Comparison of ENCODE assay signal across 8 cellular contexts in the genomic region with DNA sequence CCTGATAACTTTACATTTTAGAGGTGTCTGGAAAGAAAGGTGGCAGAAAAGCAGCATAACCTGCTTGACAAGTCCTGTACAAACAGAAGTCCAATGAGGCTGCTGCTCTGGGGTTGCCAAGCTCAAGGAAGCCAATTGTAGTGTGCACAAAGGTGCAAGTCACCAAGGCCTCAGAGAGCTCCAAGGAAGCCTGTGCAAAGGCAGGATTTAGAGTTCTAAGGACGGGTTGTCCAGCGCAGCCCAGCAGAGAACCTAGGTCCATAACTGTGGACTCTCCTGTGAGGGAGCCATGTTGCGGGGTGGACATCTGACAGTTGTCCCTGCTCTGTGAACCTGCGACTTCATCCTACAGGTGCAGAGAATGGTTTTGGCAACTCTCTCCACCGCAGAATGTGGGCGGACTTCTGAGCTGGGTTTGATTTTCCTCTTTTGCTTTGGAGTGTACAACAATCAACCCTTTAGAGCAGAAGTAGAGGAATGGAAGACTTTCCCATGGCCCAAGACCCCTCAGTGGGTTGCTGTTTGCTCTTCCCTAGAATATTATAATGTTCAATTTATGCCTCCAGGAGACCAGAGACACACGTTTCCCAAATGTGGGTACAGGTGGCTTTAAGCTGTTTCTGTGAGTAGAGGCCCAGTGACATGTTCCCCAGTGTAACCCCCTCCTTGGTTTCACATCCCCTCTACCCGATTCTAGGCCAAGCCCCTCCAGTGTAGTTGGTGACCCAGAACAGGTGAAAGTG.
A peak's percentile ranks its signal among the peaks of the same experiment; 100 is the strongest.
DNase-seq lines count a peak whose midpoint lies in the region; ATAC-seq and TF ChIP-seq lines count a peak whose summit lies in the region.

No MANE protein-coding gene starts in this region.

- H3K27ac ChIP-seq in breast epithelium (peak overlapping the region; percentile 88 to 89), ovary (no peak overlapping the region)

- TF ChIP-seq CTCF in breast epithelium (IDR thresholded peaks at IDR 0.05) (no peak), ovary (IDR thresholded peaks at IDR 0.05) (no peak)

- peaks cover 55% of the 10 kb centered on the region for H3K4me1 Mint-ChIP-seq in T-helper 2 cell treated with Interferon-gamma antibody and Interleukin-4, amounts not matched to agents 5 μg/mL and 100 μg/mL, for 36 hours (ENCODE audit: low read depth)
- peaks cover 97% of the 10 kb centered on the region for H3K4me1 Mint-ChIP-seq in stimulated activated memory B cell treated with anti-CD40 and anti-IgM and Interleukin-4, amounts not matched to agents 10 μg/mL and 1 μg/mL and 100 μg/mL, for 72 hours

- peaks cover 22% of the 10 kb centered on the region for H3K36me3 Mint-ChIP-seq in T-helper 2 cell treated with Interferon-gamma antibody and Interleukin-4, amounts not matched to agents 5 μg/mL and 100 μg/mL, for 36 hours (ENCODE audit: low read depth)
- peaks cover 27% of the 10 kb centered on the region for H3K36me3 Mint-ChIP-seq in stimulated activated memory B cell treated with anti-CD40 and anti-IgM and Interleukin-4, amounts not matched to agents 10 μg/mL and 1 μg/mL and 100 μg/mL, for 72 hours

- H3K9me3 Mint-ChIP-seq in T-helper 2 cell treated with Interferon-gamma antibody and Interleukin-4, amounts not matched to agents 5 μg/mL and 100 μg/mL, for 36 hours: no peaks in the 10 kb centered on the region
- H3K9me3 Mint-ChIP-seq in stimulated activated memory B cell treated with anti-CD40 and anti-IgM and Interleukin-4, amounts not matched to agents 10 μg/mL and 1 μg/mL and 100 μg/mL, for 72 hours: peaks cover 5% of the 10 kb centered on the region

- DNase-seq in T-helper 2 cell treated with Interferon-gamma antibody and Interleukin-4, amounts not matched to agents 5 μg/mL and 100 μg/mL, for 36 hours (ENCODE audit: low spot score): no peak
- DNase-seq in T-helper 2 cell (no peak), breast epithelium (ENCODE audit: low spot score in 2 of 2) (peak; percentile 58 to 77), ovary (no peak), H7 (no peak), AG08396 (ENCODE audit: low spot score) (no peak)

- H3K27me3 Mint-ChIP-seq in T-helper 2 cell treated with Interferon-gamma antibody and Interleukin-4, amounts not matched to agents 5 μg/mL and 100 μg/mL, for 36 hours (ENCODE audit: low read depth): no peaks in the 10 kb centered on the region
- H3K27me3 Mint-ChIP-seq in stimulated activated memory B cell treated with anti-CD40 and anti-IgM and Interleukin-4, amounts not matched to agents 10 μg/mL and 1 μg/mL and 100 μg/mL, for 72 hours: no peaks in the 10 kb centered on the region

- peak overlapping the region; percentile 61 for H3K4me3 Mint-ChIP-seq in T-helper 2 cell treated with Interferon-gamma antibody and Interleukin-4, amounts not matched to agents 5 μg/mL and 100 μg/mL, for 36 hours
- peak overlapping the region; percentile 77 for H3K4me3 Mint-ChIP-seq in stimulated activated memory B cell treated with anti-CD40 and anti-IgM and Interleukin-4, amounts not matched to agents 10 μg/mL and 1 μg/mL and 100 μg/mL, for 72 hours

- H3K36me3 ChIP-seq in breast epithelium (no peaks in the 10 kb centered on the region), ovary (no peaks in the 10 kb centered on the region), H7 (replicated peaks; ENCODE audit: control insufficient read depth, insufficient read depth, low read length) (no peaks in the 10 kb centered on the region)

- TF ChIP-seq POLR2A in breast epithelium (IDR thresholded peaks at IDR 0.05): no peak
- no peak for TF ChIP-seq POLR2A in ovary (IDR thresholded peaks at IDR 0.05)

- peak overlapping the region; percentile 58 for H3K27ac Mint-ChIP-seq in T-helper 2 cell treated with Interferon-gamma antibody and Interleukin-4, amounts not matched to agents 5 μg/mL and 100 μg/mL, for 36 hours
- H3K27ac Mint-ChIP-seq in stimulated activated memory B cell treated with anti-CD40 and anti-IgM and Interleukin-4, amounts not matched to agents 10 μg/mL and 1 μg/mL and 100 μg/mL, for 72 hours: peak overlapping the region; percentile 99

- H3K4me1 ChIP-seq in breast epithelium (peaks cover 0 to 23% of the 10 kb centered on the region in 2 donors), ovary (ENCODE audit: insufficient read depth) (peaks cover 6% of the 10 kb centered on the region)

- H3K27me3 ChIP-seq in breast epithelium (no peaks in the 10 kb centered on the region), ovary (no peaks in the 10 kb centered on the region), H7 (ENCODE audit: control insufficient read depth, insufficient read depth, low read length) (no peaks in the 10 kb centered on the region)

- TF ChIP-seq EP300 in ovary (IDR thresholded peaks at IDR 0.05): no peak

- ATAC-seq in HG03460 (IDR thresholded peaks at IDR 0.05; ENCODE audit: unreplicated experiment): peak; percentile 31
- ATAC-seq in stimulated activated memory B cell treated with anti-CD40 and anti-IgM and Interleukin-4, amounts not matched to agents 10 μg/mL and 1 μg/mL and 100 μg/mL, for 72 hours: peak; percentile 86

- H3K9me3 ChIP-seq in breast epithelium (no peaks in the 10 kb centered on the region), ovary (no peaks in the 10 kb centered on the region)

- intact Hi-C loops in breast epithelium (cut with DNase I; ENCODE audit: low total_unique reads) (no loop called here), ovary (cut with DNase I) (no loop called here)

- WGBS in ovary, 3 donors: 95 to 98% (median 96%) methylated on average over 8 of the region's 8 CpGs

- no peak overlapping the region for H3K4me3 ChIP-seq in breast epithelium
- H3K4me3 ChIP-seq in ovary: no peak overlapping the region
- H3K4me3 ChIP-seq in H7 (ENCODE audit: insufficient read depth, low read depth, low read length): no peak overlapping the region

Comparison
In these comparisons a context has a peak if more than half of its experiments do, and no peak if none do; other contexts are left out.
1. DNase-seq: peak in breast epithelium (2 of 2); none in T-helper 2 cell treated with Interferon-gamma antibody and Interleukin-4, amounts not matched to agents 5 μg/mL and 100 μg/mL, for 36 hours (single experiment), T-helper 2 cell (0 of 5), ovary (0 of 5), H7 (single experiment) and AG08396 (single experiment).
2. H3K27ac ChIP-seq: peak in breast epithelium (2 of 2); none in ovary (0 of 2).